20 cellular contexts compared by ENCODE assay signal in the genomic region with DNA sequence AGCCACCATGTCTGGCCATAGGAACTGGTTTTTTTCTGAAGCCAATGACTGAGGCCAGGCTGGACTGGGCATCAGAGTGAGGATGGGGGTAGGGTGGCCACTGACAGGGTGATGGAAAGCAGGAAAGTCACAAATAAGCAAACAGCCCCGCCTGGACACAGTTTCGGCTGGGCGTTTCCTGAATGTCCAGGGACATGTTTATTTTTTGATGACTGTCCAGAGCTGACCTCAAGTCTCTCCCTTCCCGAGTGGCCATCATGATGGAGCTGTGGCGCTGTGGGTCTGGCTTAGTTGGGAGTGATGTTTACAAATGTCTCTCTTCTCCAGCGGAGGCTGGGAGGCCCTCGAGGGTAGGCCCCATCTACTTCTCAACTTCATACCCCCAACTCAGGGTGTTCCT. TPM values are rescaled to one million over a fixed set of nuclear protein-coding genes. Genes with fewer than 3 reads are reported as not detected.
DNase-seq lines count a peak whose midpoint lies in the region; ATAC-seq and TF ChIP-seq lines count a peak whose summit lies in the region.
"Had no signal": no experiment of that assay in that cellular context is flagged by ENCODE, and none has a peak within 500 bp of the region (broad histone marks: within the 10 kb centered on the region; RNA-seq: fewer than 3 reads in every experiment).

No MANE protein-coding gene starts in this region.

- no peaks in the 10 kb centered on the region for H3K36me3 ChIP-seq in HEK293 (ENCODE audit: control insufficient read depth in 2 of 2, insufficient read depth in 1 of 2, low read length in 2 of 2)
- no peaks in the 10 kb centered on the region for H3K36me3 ChIP-seq in mucosa of descending colon (ENCODE audit: low read depth)
- H3K36me3 ChIP-seq: Peyer's patch, suprapubic skin had no signal

- no peaks in the 10 kb centered on the region for H3K9me3 Mint-ChIP-seq in activated CD8-positive, alpha-beta memory T cell treated with anti-CD3 and anti-CD28 coated beads, Interleukin-2, amount 10 ng/mL, durations not matched to agents 7 days and 5 days (ENCODE audit: low read depth)
- H3K9me3 Mint-ChIP-seq: activated naive CD8-positive, alpha-beta T cell treated with anti-CD3 and anti-CD28 coated beads for 36 hours; activated T-helper 17 cell treated with anti-CD3 and anti-CD28 coated beads, Interleukin-2, amount 50 U/mL, for 72 hours; naive thymus-derived CD4-positive, alpha-beta T cell had no signal

- POLR2A ChIA-PET in HEK293 (lab: Yijun Ruan, JAX) = no interaction called here

- no peak overlapping the region for H3K27ac Mint-ChIP-seq in activated CD8-positive, alpha-beta memory T cell treated with anti-CD3 and anti-CD28 coated beads, Interleukin-2, amount 10 ng/mL, durations not matched to agents 7 days and 5 days
- H3K27ac Mint-ChIP-seq: activated naive CD8-positive, alpha-beta T cell treated with anti-CD3 and anti-CD28 coated beads for 36 hours; activated T-helper 17 cell treated with anti-CD3 and anti-CD28 coated beads, Interleukin-2, amount 50 U/mL, for 72 hours; CD4-positive, alpha-beta memory T cell; naive thymus-derived CD4-positive, alpha-beta T cell had no signal

- intact Hi-C loops in left ventricle myocardium superior (cut with micrococcal nuclease) = no loop called here
- intact Hi-C loops in mucosa of descending colon (cut with DNase I, micrococcal nuclease) = no loop called here

- CTCF ChIA-PET in HEK293 (lab: Yijun Ruan, JAX) = no interaction called here
- CTCF ChIA-PET in activated CD8-positive, alpha-beta memory T cell treated with anti-CD3 and anti-CD28 coated beads, Interleukin-2, amount 10 ng/mL, durations not matched to agents 7 days and 5 days (lab: Charles Lee) = no interaction called here

- H3K4me3 ChIP-seq in HEK293 (ENCODE audit: low read depth, low read length) (no peak overlapping the region), mucosa of descending colon (no peak overlapping the region)
- H3K4me3 ChIP-seq: Peyer's patch, suprapubic skin had no signal

- DNase-seq in AG08396 (ENCODE audit: low spot score) (peak; percentile 65), left ventricle myocardium superior (no peak), mucosa of descending colon (no peak), medulla oblongata (ENCODE audit: extremely low spot score) (no peak)
- DNase-seq in activated CD8-positive, alpha-beta memory T cell treated with anti-CD3 and anti-CD28 coated beads, Interleukin-2, amount 10 ng/mL, durations not matched to agents 7 days and 5 days = no peak
- DNase-seq in stimulated activated CD4-positive, alpha-beta T cell treated with anti-CD3 and anti-CD28 coated beads, Interleukin-2, amount 100 ng/mL, for 24 hours = no peak
- DNase-seq: activated CD8-positive, alpha-beta memory T cell treated with anti-CD3 and anti-CD28 coated beads, Interleukin-2, amount 50 U/mL, for 4 hours; activated naive CD8-positive, alpha-beta T cell treated with anti-CD3 and anti-CD28 coated beads for 36 hours; CD4-positive, alpha-beta memory T cell; hypothalamus; mesendoderm; naive thymus-derived CD4-positive, alpha-beta T cell; NCI-H2081 treated with DMSO at 0.1 percent for 48 hours; NCI-H446 had no signal

- no peaks in the 10 kb centered on the region for H3K9me3 ChIP-seq in HEK293 (ENCODE audit: control insufficient read depth, insufficient read depth, low read depth, low read length)
- H3K9me3 ChIP-seq in mucosa of descending colon = no peaks in the 10 kb centered on the region
- H3K9me3 ChIP-seq: Peyer's patch, suprapubic skin had no signal

- H3K4me1 ChIP-seq in HEK293 (ENCODE audit: control insufficient read depth, insufficient read depth, low read length) (no peaks in the 10 kb centered on the region), mucosa of descending colon (ENCODE audit: low read depth) (no peaks in the 10 kb centered on the region)
- H3K4me1 ChIP-seq: Peyer's patch, suprapubic skin had no signal

- TF ChIP-seq CTCF in HEK293 (tag by site-specific recombination; IDR thresholded peaks at IDR 0.05) (no peak), mucosa of descending colon (IDR thresholded peaks at IDR 0.05) (no peak)

- H3K36me3 Mint-ChIP-seq in activated CD8-positive, alpha-beta memory T cell treated with anti-CD3 and anti-CD28 coated beads, Interleukin-2, amount 10 ng/mL, durations not matched to agents 7 days and 5 days = no peaks in the 10 kb centered on the region
- H3K36me3 Mint-ChIP-seq: activated naive CD8-positive, alpha-beta T cell treated with anti-CD3 and anti-CD28 coated beads for 36 hours; CD4-positive, alpha-beta memory T cell had no signal

- no peaks in the 10 kb centered on the region for H3K27me3 Mint-ChIP-seq in activated CD8-positive, alpha-beta memory T cell treated with anti-CD3 and anti-CD28 coated beads, Interleukin-2, amount 10 ng/mL, durations not matched to agents 7 days and 5 days
- H3K27me3 Mint-ChIP-seq: activated T-helper 17 cell treated with anti-CD3 and anti-CD28 coated beads, Interleukin-2, amount 50 U/mL, for 72 hours had no signal

- ATAC-seq in left ventricle myocardium superior (peak; percentile 23), mucosa of descending colon (peak; percentile 9), GM18861 (IDR thresholded peaks at IDR 0.05; ENCODE audit: unreplicated experiment) (no peak)
- no peak for ATAC-seq in activated CD8-positive, alpha-beta memory T cell treated with anti-CD3 and anti-CD28 coated beads, Interleukin-2, amount 10 ng/mL, durations not matched to agents 7 days and 5 days
- ATAC-seq: activated T-helper 17 cell treated with anti-CD3 and anti-CD28 coated beads, Interleukin-2, amount 50 U/mL, for 72 hours; naive thymus-derived CD4-positive, alpha-beta T cell had no signal

- H3K4me1 Mint-ChIP-seq in activated CD8-positive, alpha-beta memory T cell treated with anti-CD3 and anti-CD28 coated beads, Interleukin-2, amount 10 ng/mL, durations not matched to agents 7 days and 5 days = no peaks in the 10 kb centered on the region
- H3K4me1 Mint-ChIP-seq: activated naive CD8-positive, alpha-beta T cell treated with anti-CD3 and anti-CD28 coated beads for 36 hours; activated T-helper 17 cell treated with anti-CD3 and anti-CD28 coated beads, Interleukin-2, amount 50 U/mL, for 72 hours; naive thymus-derived CD4-positive, alpha-beta T cell had no signal

- no peak overlapping the region for H3K4me3 Mint-ChIP-seq in activated CD8-positive, alpha-beta memory T cell treated with anti-CD3 and anti-CD28 coated beads, Interleukin-2, amount 10 ng/mL, durations not matched to agents 7 days and 5 days
- H3K4me3 Mint-ChIP-seq: activated naive CD8-positive, alpha-beta T cell treated with anti-CD3 and anti-CD28 coated beads for 36 hours; activated T-helper 17 cell treated with anti-CD3 and anti-CD28 coated beads, Interleukin-2, amount 50 U/mL, for 72 hours; CD4-positive, alpha-beta memory T cell; naive thymus-derived CD4-positive, alpha-beta T cell had no signal

- H3K27ac ChIP-seq in HEK293 (ENCODE audit: extremely low read depth, low read depth, low read length) = no peak overlapping the region
- H3K27ac ChIP-seq: epithelial cell of prostate, Peyer's patch, suprapubic skin had no signal

TF ChIP-seq in HEK293, 187 proteins besides CTCF, POLR2A, EP300 and RAD21:
- no peak for TF ChIP-seq HOXD13 (CRISPR knock-in tag; IDR thresholded peaks at IDR 0.05; ENCODE audit: borderline replicate concordance)
- TF ChIP-seq, protein P1, sequence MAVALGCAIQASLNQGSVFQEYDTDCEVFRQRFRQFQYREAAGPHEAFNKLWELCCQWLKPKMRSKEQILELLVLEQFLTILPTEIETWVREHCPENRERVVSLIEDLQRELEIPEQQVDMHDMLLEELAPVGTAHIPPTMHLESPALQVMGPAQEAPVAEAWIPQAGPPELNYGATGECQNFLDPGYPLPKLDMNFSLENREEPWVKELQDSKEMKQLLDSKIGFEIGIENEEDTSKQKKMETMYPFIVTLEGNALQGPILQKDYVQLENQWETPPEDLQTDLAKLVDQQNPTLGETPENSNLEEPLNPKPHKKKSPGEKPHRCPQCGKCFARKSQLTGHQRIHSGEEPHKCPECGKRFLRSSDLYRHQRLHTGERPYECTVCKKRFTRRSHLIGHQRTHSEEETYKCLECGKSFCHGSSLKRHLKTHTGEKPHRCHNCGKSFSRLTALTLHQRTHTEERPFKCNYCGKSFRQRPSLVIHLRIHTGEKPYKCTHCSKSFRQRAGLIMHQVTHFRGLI (tag by site-specific recombination; IDR thresholded peaks at IDR 0.05) = peak; percentile 91
- no peak for TF ChIP-seq ZNF596 (tag by site-specific recombination; IDR thresholded peaks at IDR 0.05)
- TF ChIP-seq, protein P2, sequence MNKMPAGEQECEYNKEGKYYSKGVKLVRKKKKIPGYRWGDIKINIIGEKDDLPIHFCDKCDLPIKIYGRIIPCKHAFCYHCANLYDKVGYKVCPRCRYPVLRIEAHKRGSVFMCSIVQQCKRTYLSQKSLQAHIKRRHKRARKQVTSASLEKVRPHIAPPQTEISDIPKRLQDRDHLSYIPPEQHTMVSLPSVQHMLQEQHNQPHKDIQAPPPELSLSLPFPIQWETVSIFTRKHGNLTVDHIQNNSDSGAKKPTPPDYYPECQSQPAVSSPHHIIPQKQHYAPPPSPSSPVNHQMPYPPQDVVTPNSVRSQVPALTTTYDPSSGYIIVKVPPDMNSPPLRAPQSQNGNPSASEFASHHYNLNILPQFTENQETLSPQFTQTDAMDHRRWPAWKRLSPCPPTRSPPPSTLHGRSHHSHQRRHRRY (tag by site-specific recombination; IDR thresholded peaks at IDR 0.05) = no peak

RNA-seq across cellular contexts. Expression of a gene that starts 37.1 kb away (rescaled TPM):
- total RNA-seq in left ventricle myocardium superior = 30.8 TPM
- 10 to 100 TPM; 42.9 to 76.3 (median 72.3) TPM for total RNA-seq in mucosa of descending colon
- total RNA-seq in activated CD8-positive, alpha-beta memory T cell treated with anti-CD3 and anti-CD28 coated beads, Interleukin-2, amount 10 ng/mL, durations not matched to agents 7 days and 5 days = 10 to 100 TPM; 39.8 to 43.2 TPM

Comparison
In these comparisons a context has a peak if more than half of its experiments do, and no peak if none do; other contexts are left out.
1. ATAC-seq: peak in left ventricle myocardium superior (single experiment) and mucosa of descending colon (single experiment); none in activated CD8-positive, alpha-beta memory T cell treated with anti-CD3 and anti-CD28 coated beads, Interleukin-2, amount 10 ng/mL, durations not matched to agents 7 days and 5 days (single experiment) and GM18861 (single experiment).